ENCODE assay signal across 17 cellular contexts in the genomic region with DNA sequence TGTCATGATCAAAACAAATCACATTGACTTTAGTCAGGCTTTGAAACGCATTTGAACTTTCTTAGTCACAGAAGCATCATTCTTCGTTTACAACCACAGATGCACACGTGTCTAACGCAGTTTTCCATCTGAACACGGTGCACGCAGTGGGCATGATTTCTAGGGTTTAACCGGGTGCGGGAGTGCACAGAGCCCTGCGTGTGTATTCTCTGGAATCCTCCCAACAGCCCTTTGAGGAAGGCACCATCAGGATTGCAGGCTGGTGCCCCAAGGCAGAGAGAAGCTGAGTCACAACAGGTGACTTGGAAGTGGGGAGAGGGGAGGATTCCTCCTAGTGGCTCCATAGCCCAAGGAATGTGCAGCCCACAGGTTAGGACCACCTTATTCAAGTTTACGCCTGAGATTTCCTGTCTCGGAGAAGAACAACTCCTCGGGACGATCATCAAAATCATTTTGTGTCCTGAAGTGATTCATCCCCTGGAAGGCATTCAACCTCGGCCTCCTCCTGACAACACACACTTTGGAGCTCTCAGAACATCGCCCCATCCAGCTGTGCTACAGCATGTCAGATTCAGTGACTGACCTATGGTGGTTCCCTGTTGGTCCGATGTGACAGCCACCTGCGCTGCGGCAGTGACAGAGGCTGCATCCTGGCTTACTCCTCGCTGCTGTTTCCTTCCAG. TPM values are rescaled to one million over a fixed set of nuclear protein-coding genes. Genes with fewer than 3 reads are reported as not detected.
DNase-seq lines count a peak whose midpoint lies in the region; ATAC-seq and TF ChIP-seq lines count a peak whose summit lies in the region.
"Had no signal": no experiment of that assay in that cellular context is flagged by ENCODE, and none has a peak within 500 bp of the region (broad histone marks: within the 10 kb centered on the region; RNA-seq: fewer than 3 reads in every experiment).

No MANE protein-coding gene starts in this region.

- ATAC-seq in HG03378 (IDR thresholded peaks at IDR 0.05; ENCODE audit: unreplicated experiment) (no peak), GM18858 (IDR thresholded peaks at IDR 0.05; ENCODE audit: unreplicated experiment) (no peak)
- ATAC-seq: activated naive CD8-positive, alpha-beta T cell treated with anti-CD3 and anti-CD28 coated beads, Interleukin-2, amount 50 U/mL, for 24 hours had no signal

- no peak overlapping the region for H2AFZ ChIP-seq in mammary epithelial cell (ENCODE audit: low read depth, low read length)

- dilution Hi-C loops in mammary epithelial cell (cut with HindIII; ENCODE audit: low sequenced_read_pairs), result no loop called here

- intact Hi-C loops in mammary epithelial cell (cut with micrococcal nuclease), result loop anchor here (5.0 to 10.0 kb wide), 4 partner anchors 103 to 800 kb away; no protein-coding TSS in a partner anchor

- H3K4me1 ChIP-seq in mammary epithelial cell (ENCODE audit: insufficient read depth, low read length), result peaks cover 47% of the 10 kb centered on the region

- H3K9ac ChIP-seq in mammary epithelial cell (ENCODE audit: insufficient read depth, low read length), result no peak overlapping the region

- in situ Hi-C loops in mammary epithelial cell (cut with MboI; ENCODE audit: low sequenced_read_pairs in 2 of 2), result loop anchor here (5.0 to 25.0 kb wide), 2 partner anchors 173 to 1558 kb away; no protein-coding TSS in a partner anchor

- H3K4me2 ChIP-seq in mammary epithelial cell (ENCODE audit: insufficient read depth, low read depth, low read length), result no peak overlapping the region

- no peak for TF ChIP-seq CTCF in mammary epithelial cell (conservative IDR thresholded peaks at IDR 0.05 in 1 of 2, IDR thresholded peaks at IDR 0.05 in 1 of 2; ENCODE audit: extremely low read depth in 1 of 2, insufficient read depth in 1 of 2, low read depth in 1 of 2, low read length in 2 of 2)

- H3K36me3 ChIP-seq in mammary epithelial cell (ENCODE audit: insufficient read depth, low read length), result no peaks in the 10 kb centered on the region
- H3K36me3 ChIP-seq: ovary had no signal

- no peak overlapping the region for H3K4me3 ChIP-seq in mammary epithelial cell (replicated peaks in 1 of 3; ENCODE audit: insufficient read depth in 1 of 3, low read depth in 2 of 3, low read length in 3 of 3)
- H3K4me3 ChIP-seq: ovary, SK-N-MC had no signal

- no peaks in the 10 kb centered on the region for H3K79me2 ChIP-seq in mammary epithelial cell (ENCODE audit: insufficient read depth, low read length)

- H4K20me1 ChIP-seq in mammary epithelial cell (ENCODE audit: insufficient read depth, low read length), result no peaks in the 10 kb centered on the region

- CTCF ChIA-PET in mammary epithelial cell (lab: Charles Lee; ENCODE audit: low non-redundant PET), result interaction anchor here (0.7 to 1.5 kb wide), 2 partner anchors 155 to 173 kb away, joined by 5 read pairs; no protein-coding TSS in a partner anchor

- no peaks in the 10 kb centered on the region for H3K27me3 ChIP-seq in mammary epithelial cell (ENCODE audit: insufficient read depth, low read length)
- H3K27me3 ChIP-seq: ovary had no signal

- H3K9me3 ChIP-seq in mammary epithelial cell (replicated peaks; ENCODE audit: insufficient read depth, low read length), result no peaks in the 10 kb centered on the region
- H3K9me3 ChIP-seq: ovary had no signal

- WGBS in mammary epithelial cell (ENCODE audit: low coverage, missing lambda C conversion rate), result 53% methylated on average over 19 of the region's 19 CpGs

- no peak overlapping the region for H3K27ac ChIP-seq in mammary epithelial cell (ENCODE audit: insufficient read depth, low read depth, low read length)
- H3K27ac ChIP-seq: ovary, SK-N-MC had no signal

- DNase-seq in AG08395 (ENCODE audit: low spot score), result peak; percentile 79
- peak; percentile 41 for DNase-seq in LHCN-M2 (ENCODE audit: low read depth)
- peak; percentile 37 for DNase-seq in mammary epithelial cell
- peak; percentile 67 for DNase-seq in kidney tubule cell (ENCODE audit: low spot score)
- no peak for DNase-seq in NCI-H446 treated with DMSO at 0.1 percent for 48 hours (lab: John Stamatoyannopoulos, UW)
- DNase-seq in NCI-H1930 (lab: John Stamatoyannopoulos, UW), result no peak
- DNase-seq: activated CD4-positive, CD25-positive, alpha-beta regulatory T cell treated with anti-CD3 and anti-CD28 coated beads, Interleukin-2, amount 50 U/mL, for 72 hours; activated naive CD8-positive, alpha-beta T cell treated with anti-CD3 and anti-CD28 coated beads, Interleukin-2, amount 50 U/mL, for 24 hours; activated T-cell treated with anti-CD3 and anti-CD28 coated beads, Interleukin-2, amount 50 U/mL, for 1 hour; AML-193; hippocampal formation; NCI-H146; NCI-H774; ovary had no signal

- no TSS peak for BruUV-seq in mammary epithelial cell (replicated peaks; lab: Mats Ljungman, UMichigan)

RNA-seq across cellular contexts. Expression of a gene that starts 13.1 kb away (rescaled TPM):
- total RNA-seq in LHCN-M2 (2014; rRNA removed) (1.1 and 1.3 TPM in 2 replicates), mammary epithelial cell (under 1 TPM; 0.17 to 0.24 TPM)
- 0.72 TPM for polyA plus RNA-seq in LHCN-M2 (2012)
- polyA plus RNA-seq in mammary epithelial cell, result 0.18 TPM
- polyA minus RNA-seq in mammary epithelial cell, result not detected

Comparison
In these comparisons a context has a peak if more than half of its experiments do, and no peak if none do; other contexts are left out.
1. DNase-seq: peak in AG08395 (single experiment), LHCN-M2 (single experiment), mammary epithelial cell (single experiment) and kidney tubule cell (single experiment); none in NCI-H446 treated with DMSO at 0.1 percent for 48 hours (single experiment) and NCI-H1930 (0 of 2).